In the genomic region with DNA sequence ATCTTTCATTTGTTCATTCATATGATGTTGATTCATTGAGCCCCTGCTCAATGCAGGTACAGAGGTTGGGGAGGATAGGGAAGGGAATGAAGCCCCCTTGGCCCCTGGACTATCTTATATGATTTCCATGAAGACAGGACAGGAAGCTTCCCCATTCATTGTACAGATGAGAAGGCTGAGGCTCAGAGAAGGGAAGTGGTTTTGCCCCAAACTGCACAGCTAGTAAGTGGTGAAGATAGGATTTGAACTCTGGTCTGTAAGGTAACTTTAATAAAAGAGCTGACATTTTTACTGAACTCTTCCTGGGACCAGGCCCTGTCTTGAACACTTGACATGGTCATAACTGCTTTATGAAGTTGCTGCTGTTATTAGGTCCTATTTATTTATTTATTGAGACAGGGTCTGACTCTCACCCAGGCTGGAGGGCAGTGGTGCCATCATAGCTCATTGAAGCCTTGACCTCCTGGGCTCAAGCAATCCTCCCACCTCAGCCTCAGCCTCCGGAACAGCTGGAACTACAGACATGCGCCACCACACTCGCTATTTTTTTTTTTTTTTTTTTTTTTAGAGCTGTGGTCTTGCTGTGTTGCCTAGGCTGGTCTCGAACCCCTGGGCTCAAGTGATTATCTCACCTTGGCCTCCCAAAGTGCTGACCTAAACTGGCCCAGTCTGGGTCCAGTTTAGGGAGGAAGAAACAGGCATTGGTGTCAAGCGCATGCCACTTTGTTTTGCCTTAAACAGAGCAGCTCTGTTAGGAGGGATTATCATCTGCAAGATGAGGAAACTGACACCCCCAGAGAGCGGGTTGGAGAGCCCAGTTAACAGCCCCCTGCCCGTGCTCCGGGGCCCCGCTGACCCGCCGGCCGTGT, we compare ENCODE assay signal across 8 cellular contexts. TPM values are rescaled to one million over a fixed set of nuclear protein-coding genes. Genes with fewer than 3 reads are reported as not detected.
DNase-seq lines count a peak whose midpoint lies in the region; ATAC-seq, FAIRE-seq and TF ChIP-seq lines count a peak whose summit lies in the region.

No MANE protein-coding gene starts in this region.

- 21% methylated on average over 12 of the region's 12 CpGs for WGBS in prostate gland

- CTCF ChIA-PET in PC-3 (lab: Charles Lee): interaction anchor here (0.6 to 1.9 kb wide), 5 partner anchors 11 to 204 kb away, joined by 4 to 25 read pairs (median 5); partner anchors contain the start of gene ORAI3

- peak overlapping the region; percentile 51; the same call in 1 of the 2 replicates for H3K4me3 ChIP-seq in GM08714 (ENCODE audit: low read length)
- H3K4me3 ChIP-seq in PC-3 (ENCODE audit: low read length): peak overlapping the region; percentile 63
- peak overlapping the region; percentile 52 for H3K4me3 ChIP-seq in epithelial cell of proximal tubule (ENCODE audit: low read depth, low read length)
- H3K4me3 ChIP-seq in prostate gland: peak overlapping the region; percentile 39 to 50

- no peak overlapping the region for H3K27ac ChIP-seq in PC-3 (ENCODE audit: low read length)
- H3K27ac ChIP-seq in prostate gland: peak overlapping the region; percentile 69 to 86

- TF ChIP-seq CTCF in PC-3 (conservative IDR thresholded peaks at IDR 0.05; ENCODE audit: low read depth, low read length): no peak
- no peak for TF ChIP-seq CTCF in epithelial cell of proximal tubule (conservative IDR thresholded peaks at IDR 0.05; ENCODE audit: low read depth, low read length)
- no peak for TF ChIP-seq CTCF in prostate gland (IDR thresholded peaks at IDR 0.05)

- intact Hi-C loops in PC-3 (cut with micrococcal nuclease) (loop anchor here (2.0 kb wide), 1 partner anchor 57 kb away; no protein-coding TSS in a partner anchor), prostate gland (cut with DNase I) (loop anchor here (1.0 kb wide), 1 partner anchor 57 kb away; no protein-coding TSS in a partner anchor)

- no peak for TF ChIP-seq POLR2A in prostate gland (IDR thresholded peaks at IDR 0.05)

- H2AFZ ChIP-seq in PC-3 (ENCODE audit: low read length): peak overlapping the region; percentile 91

- BruUV-seq in PC-3 (replicated peaks; lab: Mats Ljungman, UMichigan): no TSS peak

- DNase-seq in PC-3 (no peak), epithelial cell of proximal tubule (ENCODE audit: low read depth) (no peak), prostate gland (ENCODE audit: low spot score) (no peak), KG1 (lab: John Stamatoyannopoulos, UW) (no peak), OCI-M2 (lab: John Stamatoyannopoulos, UW; ENCODE audit: unreplicated experiment) (no peak), HTR-8/SVneo (ENCODE audit: insufficient read length, low spot score) (no peak), COLO829 (ENCODE audit: low spot score) (no peak)

- H4K20me1 ChIP-seq in PC-3 (ENCODE audit: low read length): no peaks in the 10 kb centered on the region

- no peaks in the 10 kb centered on the region for H3F3A ChIP-seq in PC-3 (ENCODE audit: low read length, unreplicated experiment)

- ATAC-seq in PC-3: peak; percentile 7; the same call in 1 of the 2 replicates

- H3K9ac ChIP-seq in PC-3 (ENCODE audit: low read length): peak overlapping the region; percentile 31; the same call in 1 of the 2 replicates

- H3K36me3 ChIP-seq in PC-3 (ENCODE audit: low read depth, low read length) (no peaks in the 10 kb centered on the region), prostate gland (no peaks in the 10 kb centered on the region)

- H3K79me2 ChIP-seq in PC-3 (ENCODE audit: low read length): no peaks in the 10 kb centered on the region

- H3K27me3 ChIP-seq in PC-3 (ENCODE audit: low read length) (no peaks in the 10 kb centered on the region), prostate gland (replicated peaks; ENCODE audit: insufficient read depth) (no peaks in the 10 kb centered on the region)

- peaks cover 5% of the 10 kb centered on the region for H3K4me1 ChIP-seq in PC-3 (ENCODE audit: insufficient read depth, low read length)
- peaks cover 5% of the 10 kb centered on the region for H3K4me1 ChIP-seq in prostate gland (replicated peaks)

- H3K9me3 ChIP-seq in PC-3 (ENCODE audit: low read length) (no peaks in the 10 kb centered on the region), prostate gland (no peaks in the 10 kb centered on the region)

- no peak for FAIRE-seq in HTR-8/SVneo (lab: Jason Lieb, UNC)

- POLR2A ChIA-PET in PC-3 (lab: Charles Lee; ENCODE audit: unreplicated experiment): no interaction called here

- H3K9me2 ChIP-seq in PC-3 (replicated peaks; ENCODE audit: low read length): no peaks in the 10 kb centered on the region

- H3K4me2 ChIP-seq in PC-3 (ENCODE audit: low read length): peak overlapping the region; percentile 82

RNA-seq across cellular contexts. Expression of gene CTF1, which starts 5.0 kb away (rescaled TPM):
- total RNA-seq in PC-3 (2014; rRNA removed): 0.29 and 0.98 TPM in 2 replicates
- total RNA-seq in epithelial cell of proximal tubule: 0.87 and 4.3 TPM in 2 replicates
- 10 to 100 TPM in 1 of 2 donors, 1 to 10 TPM in 1; 9.8 to 13.9 TPM for total RNA-seq in prostate gland

RNA-seq across cellular contexts. Expression of gene BCL7C, which starts 7.6 kb away (rescaled TPM):
- 75.6 and 97.3 TPM in 2 replicates for total RNA-seq in PC-3 (2014; rRNA removed)
- total RNA-seq in epithelial cell of proximal tubule: 57.6 and 79.1 TPM in 2 replicates
- 10 to 100 TPM; 54.2 to 54.8 TPM for total RNA-seq in prostate gland

RNA-seq across cellular contexts. Expression of gene FBXL19, which starts 21.9 kb away (rescaled TPM):
- total RNA-seq in PC-3 (2014; rRNA removed) (36.2 and 48.5 TPM in 2 replicates), epithelial cell of proximal tubule (35.6 and 65.3 TPM in 2 replicates), prostate gland (100 to 1,000 TPM in 1 of 2 donors, 10 to 100 TPM in 1; 23.5 to 125 TPM)

RNA-seq across cellular contexts. Expression of gene ORAI3, which starts 47.4 kb away (rescaled TPM):
- total RNA-seq in PC-3 (2014; rRNA removed) (3.6 and 5.7 TPM in 2 replicates), epithelial cell of proximal tubule (10.4 and 37.6 TPM in 2 replicates), prostate gland (100 to 1,000 TPM in 1 of 2 donors, 10 to 100 TPM in 1; 74.6 to 114 TPM)

RNA-seq across cellular contexts. Expression of gene SETD1A, which starts 56.1 kb away (rescaled TPM):
- total RNA-seq in PC-3 (2014; rRNA removed) (7.9 and 8.6 TPM in 2 replicates), epithelial cell of proximal tubule (4.7 and 5.5 TPM in 2 replicates), prostate gland (10 to 100 TPM in 1 of 2 donors, 1 to 10 TPM in 1; 10.0 to 29.1 TPM)
